ENCODE assay signal across 22 cellular contexts in the genomic region with DNA sequence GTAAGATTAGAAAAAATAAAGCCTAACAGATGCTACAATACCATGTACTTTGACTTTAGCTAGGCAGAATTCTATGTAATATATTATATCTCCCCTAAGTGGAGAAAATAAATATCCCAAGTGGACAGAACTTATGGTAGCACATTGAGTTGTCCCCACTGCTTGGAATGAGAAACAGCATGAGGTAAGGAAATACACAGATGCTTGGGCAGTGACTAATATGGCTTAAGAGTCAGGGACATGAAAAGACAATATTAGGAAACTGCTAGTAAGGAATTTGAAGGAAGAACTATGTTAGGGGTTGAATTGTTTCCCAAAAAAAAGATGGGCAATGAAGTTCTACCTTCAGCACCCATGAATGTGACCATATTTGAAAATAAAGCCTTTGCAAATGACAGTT.
A peak's percentile ranks its signal among the peaks of the same experiment; 100 is the strongest.
DNase-seq lines count a peak whose midpoint lies in the region; ATAC-seq and TF ChIP-seq lines count a peak whose summit lies in the region.
"Had no signal": no experiment of that assay in that cellular context is flagged by ENCODE, and none has a peak within 500 bp of the region (broad histone marks: within the 10 kb centered on the region; RNA-seq: fewer than 3 reads in every experiment).

No MANE protein-coding gene starts in this region.

- 0 out of 3 replicates have a peak, but pooled peaks have one; percentile 38 for ATAC-seq in RWPE2 (ENCODE audit: low read depth)
- ATAC-seq in GM21576 (IDR thresholded peaks at IDR 0.05; ENCODE audit: unreplicated experiment): no peak
- ATAC-seq: activated T-cell treated with anti-CD3 and anti-CD28 coated beads, Interleukin-2, amount 50 U/mL, for 4 hours; GM23338; psoas muscle had no signal

- H3K4me2 ChIP-seq in fibroblast of lung (ENCODE audit: extremely low read depth, insufficient read depth, low read length): no peak overlapping the region
- H3K4me2 ChIP-seq: BLaER1, GM23338, hepatocyte had no signal

- TF ChIP-seq POLR2A in lower leg skin (IDR thresholded peaks at IDR 0.05): no peak

- H3K4me3 ChIP-seq in RWPE2 (ENCODE audit: severe bottlenecking): no peak overlapping the region
- no peak overlapping the region for H3K4me3 ChIP-seq in fibroblast of lung (replicated peaks in 1 of 4; ENCODE audit: control extremely low read depth in 1 of 4, insufficient read depth in 1 of 4, low read depth in 3 of 4, low read length in 4 of 4)
- H3K4me3 ChIP-seq in retinal pigment epithelial cell (ENCODE audit: low read length): no peak overlapping the region
- no peak overlapping the region for H3K4me3 ChIP-seq in lower leg skin (ENCODE audit: low read depth, poor library complexity, severe bottlenecking)
- H3K4me3 ChIP-seq: BLaER1, esophagus muscularis mucosa, GM23338, hepatocyte, psoas muscle, testis had no signal

- H3K36me3 ChIP-seq in RWPE2 (ENCODE audit: low read depth): no peaks in the 10 kb centered on the region
- no peaks in the 10 kb centered on the region for H3K36me3 ChIP-seq in fibroblast of lung (ENCODE audit: control insufficient read depth, insufficient read depth, low read length)
- H3K36me3 ChIP-seq: BLaER1, esophagus muscularis mucosa had no signal

- no peaks in the 10 kb centered on the region for H4K20me1 ChIP-seq in fibroblast of lung (ENCODE audit: control insufficient read depth, extremely low read depth, insufficient read depth, low read length)
- H4K20me1 ChIP-seq: BLaER1 had no signal

- intact Hi-C loops in lower leg skin (cut with DNase I; ENCODE audit: low total_unique reads): no loop called here

- TF ChIP-seq CTCF in RWPE2 (IDR thresholded peaks at IDR 0.05; ENCODE audit: poor library complexity, severe bottlenecking) (no peak), fibroblast of lung (conservative IDR thresholded peaks at IDR 0.05 in 1 of 2, IDR thresholded peaks at IDR 0.05 in 1 of 2; ENCODE audit: low read depth in 1 of 2, low read length in 2 of 2) (no peak), retinal pigment epithelial cell (conservative IDR thresholded peaks at IDR 0.05; ENCODE audit: low read depth, low read length) (no peak), lower leg skin (IDR thresholded peaks at IDR 0.05) (no peak)

- H3K27me3 ChIP-seq in RWPE2 (ENCODE audit: insufficient read depth, poor library complexity, severe bottlenecking): no peaks in the 10 kb centered on the region
- no peaks in the 10 kb centered on the region for H3K27me3 ChIP-seq in fibroblast of lung (ENCODE audit: control insufficient read depth, insufficient read depth, low read length)
- H3K27me3 ChIP-seq: BLaER1, esophagus muscularis mucosa, hepatocyte, testis had no signal

- no peaks in the 10 kb centered on the region for H3K9me3 ChIP-seq in RWPE2 (ENCODE audit: severe bottlenecking)
- H3K9me3 ChIP-seq in fibroblast of lung (ENCODE audit: control insufficient read depth, insufficient read depth, low read depth, low read length): no peaks in the 10 kb centered on the region
- H3K9me3 ChIP-seq: BLaER1, esophagus muscularis mucosa, psoas muscle, testis had no signal

- peak; percentile 63 for DNase-seq in H4 (ENCODE audit: low spot score)
- DNase-seq in RWPE2 (ENCODE audit: low spot score): no peak
- DNase-seq in fibroblast of lung (ENCODE audit: low read depth in 2 of 2): peak; percentile 14 to 40
- DNase-seq in retinal pigment epithelial cell (ENCODE audit: low read depth): peak; percentile 11
- no peak for DNase-seq in ureter (ENCODE audit: low spot score)
- no peak for DNase-seq in lower leg skin (ENCODE audit: low spot score in 2 of 2)
- no peak for DNase-seq in HPDE6-E6E7 (ENCODE audit: extremely low spot score)
- DNase-seq: activated B cell treated with CpG ODN at 0.5 μM for 24 hours; activated CD4-positive, alpha-beta memory T cell treated with anti-CD3 and anti-CD28 coated beads, Interleukin-2, amount 10 ng/mL, durations not matched to agents 7 days and 5 days; activated naive CD4-positive, alpha-beta T cell treated with anti-CD3 and anti-CD28 coated beads, Interleukin-2, amount 50 U/mL, for 16 hours; activated T-cell treated with anti-CD3 and anti-CD28 coated beads, Interleukin-2, amount 50 U/mL, for 4 hours; MV-4-11; NCI-H2081 treated with DMSO at 0.1 percent for 48 hours; NCI-H510A treated with DMSO at 0.1 percent for 48 hours; psoas muscle; SIG-M5; testis had no signal

- H3K27ac ChIP-seq in RWPE2 (ENCODE audit: poor library complexity, severe bottlenecking): no peak overlapping the region
- no peak overlapping the region for H3K27ac ChIP-seq in fibroblast of lung (ENCODE audit: insufficient read depth, low read length)
- H3K27ac ChIP-seq: BLaER1, esophagus muscularis mucosa, hepatocyte, psoas muscle, testis had no signal

- no peaks in the 10 kb centered on the region for H3K79me2 ChIP-seq in fibroblast of lung (ENCODE audit: control insufficient read depth, insufficient read depth, low read length)
- H3K79me2 ChIP-seq: hepatocyte had no signal

- H3K9ac ChIP-seq in fibroblast of lung (ENCODE audit: insufficient read depth, low read length): no peak overlapping the region
- H3K9ac ChIP-seq: BLaER1 had no signal

- H3K4me1 ChIP-seq in RWPE2 (ENCODE audit: insufficient read depth, poor library complexity, severe bottlenecking) (no peaks in the 10 kb centered on the region), fibroblast of lung (ENCODE audit: control insufficient read depth, extremely low read depth, insufficient read depth, low read length) (no peaks in the 10 kb centered on the region)
- H3K4me1 ChIP-seq: BLaER1, esophagus muscularis mucosa, psoas muscle, testis had no signal

- H2AFZ ChIP-seq in fibroblast of lung (ENCODE audit: low read length): no peak overlapping the region
- H2AFZ ChIP-seq: GM23338, hepatocyte had no signal

Comparison
In these comparisons a context has a peak if more than half of its experiments do, and no peak if none do; other contexts are left out.
1. DNase-seq: peak in H4 (single experiment), fibroblast of lung (2 of 2) and retinal pigment epithelial cell (single experiment); none in RWPE2 (single experiment), ureter (single experiment), lower leg skin (0 of 2) and HPDE6-E6E7 (single experiment).